33 cellular contexts compared by ENCODE assay signal in the genomic region with DNA sequence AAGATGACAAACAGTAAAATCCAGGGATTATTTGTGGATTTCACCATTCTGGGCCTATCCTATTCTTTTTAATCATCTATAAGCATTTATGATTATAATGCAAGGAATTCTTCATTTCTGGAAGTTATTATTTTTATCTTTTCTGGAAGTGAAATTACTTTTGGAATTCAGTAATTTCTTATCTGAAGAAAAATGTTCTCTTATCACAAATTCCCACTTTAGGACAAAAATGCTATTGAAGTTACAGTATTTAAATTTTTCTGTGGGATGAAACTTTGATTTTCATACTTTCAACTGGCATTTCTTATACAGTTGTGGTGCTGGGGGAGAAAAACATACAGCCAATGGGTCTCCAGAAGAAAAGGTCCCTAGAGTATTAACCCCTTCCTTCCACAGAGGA.
"Had no signal": no experiment of that assay in that cellular context is flagged by ENCODE, and none has a peak within 500 bp of the region (broad histone marks: within the 10 kb centered on the region; RNA-seq: fewer than 3 reads in every experiment).

No MANE protein-coding gene starts in this region.

- H3K4me3 Mint-ChIP-seq: activated B cell treated with CpG ODN at 0.5 μM for 24 hours; activated CD8-positive, alpha-beta T cell treated with anti-CD3 and anti-CD28 coated beads for 36 hours; activated naive CD4-positive, alpha-beta T cell treated with anti-CD3 and anti-CD28 coated beads, Interleukin-2, amount 10 ng/mL, durations not matched to agents 7 days and 5 days; activated naive CD8-positive, alpha-beta T cell treated with anti-CD3 and anti-CD28 coated beads, Interleukin-2, amount 10 ng/mL, durations not matched to agents 7 days and 5 days; central memory CD8-positive, alpha-beta T cell; dendritic cell treated with granulocyte-macrophage colony-stimulating factor and Interleukin-4, amounts not matched to agents 40 ng/mL and 50 ng/mL, for 4 days; endodermal cell; T-helper 17 cell; T-helper 2 cell treated with Interferon-gamma antibody and Interleukin-4, amounts not matched to agents 5 μg/mL and 100 μg/mL, for 36 hours had no signal

- DNase-seq: activated B cell treated with CpG ODN at 0.5 μM for 24 hours; activated CD4-positive, alpha-beta T cell treated with anti-CD3 and anti-CD28 coated beads for 48 hours; activated CD4-positive, alpha-beta T cell treated with anti-CD3 and anti-CD28 coated beads, Interleukin-2, amount 50 U/mL, for 1 hour; activated CD4-positive, alpha-beta T cell treated with anti-CD3 and anti-CD28 coated beads, Interleukin-2, amount 50 U/mL, for 48 hours; activated CD8-positive, alpha-beta memory T cell treated with anti-CD3 and anti-CD28 coated beads for 24 hours; activated CD8-positive, alpha-beta memory T cell treated with anti-CD3 and anti-CD28 coated beads, Interleukin-2, amount 50 U/mL, for 4 hours; activated CD8-positive, alpha-beta T cell treated with anti-CD3 and anti-CD28 coated beads for 36 hours; activated gamma-delta T cell; activated naive CD4-positive, alpha-beta T cell; activated naive CD4-positive, alpha-beta T cell treated with anti-CD3 and anti-CD28 coated beads, Interleukin-2, amount 10 ng/mL, durations not matched to agents 7 days and 5 days; activated naive CD8-positive, alpha-beta T cell treated with anti-CD3 and anti-CD28 coated beads, Interleukin-2, amount 10 ng/mL, durations not matched to agents 7 days and 5 days; activated T-cell treated with anti-CD3 and anti-CD28 coated beads, Interleukin-2, amount 50 U/mL, for 1 hour; activated T-cell treated with anti-CD3 and anti-CD28 coated beads, Interleukin-2, amount 50 U/mL, for 48 hours; brain microvascular endothelial cell; dorsolateral prefrontal cortex; effector memory CD4-positive, alpha-beta T cell; endodermal cell; foreskin keratinocyte; gastrocnemius medialis; glutamatergic neuron; T-helper 1 cell; T-helper 17 cell; T1000; WERI-Rb-1 had no signal

- H3K36me3 Mint-ChIP-seq: activated naive CD4-positive, alpha-beta T cell treated with anti-CD3 and anti-CD28 coated beads, Interleukin-2, amount 10 ng/mL, durations not matched to agents 7 days and 5 days had no signal

- H3K27me3 Mint-ChIP-seq: activated B cell treated with CpG ODN at 0.5 μM for 24 hours; activated CD8-positive, alpha-beta T cell treated with anti-CD3 and anti-CD28 coated beads for 36 hours; activated naive CD4-positive, alpha-beta T cell treated with anti-CD3 and anti-CD28 coated beads, Interleukin-2, amount 10 ng/mL, durations not matched to agents 7 days and 5 days; central memory CD8-positive, alpha-beta T cell; T-helper 17 cell had no signal

- H3K36me3 ChIP-seq: ascending aorta, brain microvascular endothelial cell, gastrocnemius medialis, WERI-Rb-1 had no signal

- H3K27ac ChIP-seq: ascending aorta, brain microvascular endothelial cell, coronary artery, dorsolateral prefrontal cortex, foreskin keratinocyte, gastrocnemius medialis, WERI-Rb-1 had no signal

- FAIRE-seq: bronchial epithelial cell had no signal

- H3K9me3 ChIP-seq: gastrocnemius medialis had no signal

- H3K27ac Mint-ChIP-seq: activated B cell treated with CpG ODN at 0.5 μM for 24 hours; activated CD8-positive, alpha-beta T cell treated with anti-CD3 and anti-CD28 coated beads for 36 hours; activated naive CD4-positive, alpha-beta T cell treated with anti-CD3 and anti-CD28 coated beads, Interleukin-2, amount 10 ng/mL, durations not matched to agents 7 days and 5 days; activated naive CD4-positive, alpha-beta T cell treated with anti-CD3 and anti-CD28 coated beads, Interleukin-2, amount 50 U/mL, for 72 hours; activated naive CD8-positive, alpha-beta T cell treated with anti-CD3 and anti-CD28 coated beads, Interleukin-2, amount 10 ng/mL, durations not matched to agents 7 days and 5 days; dendritic cell treated with granulocyte-macrophage colony-stimulating factor and Interleukin-4, amounts not matched to agents 40 ng/mL and 50 ng/mL, for 4 days; endodermal cell; T-helper 17 cell; T-helper 2 cell treated with Interferon-gamma antibody and Interleukin-4, amounts not matched to agents 5 μg/mL and 100 μg/mL, for 36 hours had no signal

- H3K4me1 ChIP-seq: ascending aorta, foreskin keratinocyte, gastrocnemius medialis had no signal

- H3K4me1 Mint-ChIP-seq: activated B cell treated with CpG ODN at 0.5 μM for 24 hours; activated naive CD4-positive, alpha-beta T cell treated with anti-CD3 and anti-CD28 coated beads, Interleukin-2, amount 10 ng/mL, durations not matched to agents 7 days and 5 days; activated naive CD8-positive, alpha-beta T cell treated with anti-CD3 and anti-CD28 coated beads, Interleukin-2, amount 10 ng/mL, durations not matched to agents 7 days and 5 days; central memory CD8-positive, alpha-beta T cell; T-helper 17 cell had no signal

- ATAC-seq: activated CD4-positive, CD25-positive, alpha-beta regulatory T cell treated with anti-CD3 and anti-CD28 coated beads, Interleukin-2, amount 50 U/mL, for 24 hours; activated CD8-positive, alpha-beta T cell treated with anti-CD3 and anti-CD28 coated beads for 36 hours; activated naive CD4-positive, alpha-beta T cell treated with anti-CD3 and anti-CD28 coated beads, Interleukin-2, amount 50 U/mL, for 72 hours; esophagus mucosa; foreskin keratinocyte; gastrocnemius medialis; T-helper 17 cell had no signal

- H3K4me3 ChIP-seq: ascending aorta, coronary artery, dorsolateral prefrontal cortex, gastrocnemius medialis had no signal

- H3K9me3 Mint-ChIP-seq: activated naive CD4-positive, alpha-beta T cell treated with anti-CD3 and anti-CD28 coated beads, Interleukin-2, amount 10 ng/mL, durations not matched to agents 7 days and 5 days; activated naive CD4-positive, alpha-beta T cell treated with anti-CD3 and anti-CD28 coated beads, Interleukin-2, amount 50 U/mL, for 72 hours; activated naive CD8-positive, alpha-beta T cell treated with anti-CD3 and anti-CD28 coated beads, Interleukin-2, amount 10 ng/mL, durations not matched to agents 7 days and 5 days; central memory CD8-positive, alpha-beta T cell; dendritic cell treated with granulocyte-macrophage colony-stimulating factor and Interleukin-4, amounts not matched to agents 40 ng/mL and 50 ng/mL, for 4 days; T-helper 2 cell treated with Interferon-gamma antibody and Interleukin-4, amounts not matched to agents 5 μg/mL and 100 μg/mL, for 36 hours had no signal

- H3K27me3 ChIP-seq: ascending aorta, brain microvascular endothelial cell, dorsolateral prefrontal cortex, foreskin keratinocyte, gastrocnemius medialis had no signal
